Comparison of ENCODE assay signal across 16 cellular contexts in the genomic region with DNA sequence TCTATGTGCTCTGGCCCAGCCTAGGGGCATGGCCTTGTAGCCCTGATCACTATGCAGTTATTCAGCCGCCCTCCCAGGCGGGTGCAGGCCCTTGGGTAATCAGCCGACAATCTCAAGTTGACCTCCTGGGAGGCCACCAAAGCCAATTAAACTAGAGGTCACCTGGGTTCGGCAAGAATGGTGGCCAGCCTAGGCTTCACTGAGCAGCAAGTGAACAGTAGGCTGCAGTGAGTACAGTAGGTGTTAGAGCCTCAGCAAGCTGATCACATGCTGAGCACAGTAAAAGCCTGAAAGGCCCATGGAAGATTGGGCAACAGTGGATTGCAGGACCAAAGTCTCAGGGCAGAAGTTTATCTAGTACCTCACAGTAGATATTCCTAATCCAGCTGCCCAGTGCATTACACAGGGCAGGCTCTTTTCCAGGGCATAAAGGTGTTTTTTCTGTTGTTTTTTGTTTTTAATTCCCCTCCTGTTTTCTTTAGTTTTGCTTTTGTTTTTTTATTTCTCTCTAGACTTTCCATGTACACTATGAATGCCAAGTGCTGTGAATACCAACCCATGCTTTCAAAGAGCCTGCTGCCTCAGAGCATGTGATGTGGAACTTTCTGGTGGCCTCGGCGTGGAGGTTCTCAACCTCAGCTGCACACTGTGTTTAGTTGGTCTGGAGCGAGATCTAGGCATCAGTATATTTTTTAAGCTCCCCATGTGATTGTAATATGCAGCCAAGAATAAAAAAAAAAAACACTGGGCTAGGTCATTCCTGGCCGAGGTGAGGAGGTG. TPM values are rescaled to one million over a fixed set of nuclear protein-coding genes. Genes with fewer than 3 reads are reported as not detected.
DNase-seq lines count a peak whose midpoint lies in the region; ATAC-seq, FAIRE-seq and TF ChIP-seq lines count a peak whose summit lies in the region.
"Had no signal": no experiment of that assay in that cellular context is flagged by ENCODE, and none has a peak within 500 bp of the region (broad histone marks: within the 10 kb centered on the region; RNA-seq: fewer than 3 reads in every experiment).

No MANE protein-coding gene starts in this region.

- POLR2A ChIA-PET in HEK293 (lab: Yijun Ruan, JAX) = no interaction called here

- no peaks in the 10 kb centered on the region for H3K9me3 Mint-ChIP-seq in activated CD8-positive, alpha-beta memory T cell treated with anti-CD3 and anti-CD28 coated beads, Interleukin-2, amount 10 ng/mL, durations not matched to agents 7 days and 5 days (ENCODE audit: low read depth)
- H3K9me3 Mint-ChIP-seq: activated B cell treated with CpG ODN at 0.5 μM for 24 hours; stimulated activated naive CD8-positive, alpha-beta T cell treated with anti-CD3 and anti-CD28 coated beads, Interleukin-15, amount 100 ng/mL, for 72 hours had no signal

- peak; percentile 25 for DNase-seq in SK-N-DZ (ENCODE audit: low spot score)
- peak; percentile 27 for DNase-seq in fibroblast of villous mesenchyme (ENCODE audit: low read depth)
- no peak for DNase-seq in mucosa of descending colon
- DNase-seq in T-helper 9 cell = no peak
- no peak for DNase-seq in activated CD8-positive, alpha-beta memory T cell treated with anti-CD3 and anti-CD28 coated beads, Interleukin-2, amount 10 ng/mL, durations not matched to agents 7 days and 5 days
- DNase-seq in GM12891 (ENCODE audit: insufficient read length, low spot score) = no peak
- DNase-seq: activated B cell treated with CpG ODN at 0.5 μM for 24 hours; activated naive CD4-positive, alpha-beta T cell; AML-193; dermis blood vessel endothelial cell; DMS53; midbrain; NCI-H345; stimulated activated naive CD8-positive, alpha-beta T cell treated with anti-CD3 and anti-CD28 coated beads, Interleukin-15, amount 100 ng/mL, for 72 hours had no signal

- peaks cover 3% of the 10 kb centered on the region for H3K27me3 Mint-ChIP-seq in activated CD8-positive, alpha-beta memory T cell treated with anti-CD3 and anti-CD28 coated beads, Interleukin-2, amount 10 ng/mL, durations not matched to agents 7 days and 5 days
- H3K27me3 Mint-ChIP-seq: stimulated activated naive CD8-positive, alpha-beta T cell treated with anti-CD3 and anti-CD28 coated beads, Interleukin-15, amount 100 ng/mL, for 72 hours had no signal

- ATAC-seq in mucosa of descending colon (peak; percentile 70), HG03354 (IDR thresholded peaks at IDR 0.05; ENCODE audit: poor library complexity, severe bottlenecking, unreplicated experiment) (no peak)
- no peak for ATAC-seq in activated CD8-positive, alpha-beta memory T cell treated with anti-CD3 and anti-CD28 coated beads, Interleukin-2, amount 10 ng/mL, durations not matched to agents 7 days and 5 days
- ATAC-seq: stimulated activated naive CD8-positive, alpha-beta T cell treated with anti-CD3 and anti-CD28 coated beads, Interleukin-15, amount 100 ng/mL, for 72 hours had no signal

- FAIRE-seq in GM12891 (lab: Jason Lieb, UNC) = no peak

- no peaks in the 10 kb centered on the region for H3K4me1 Mint-ChIP-seq in activated CD8-positive, alpha-beta memory T cell treated with anti-CD3 and anti-CD28 coated beads, Interleukin-2, amount 10 ng/mL, durations not matched to agents 7 days and 5 days
- H3K4me1 Mint-ChIP-seq: activated B cell treated with CpG ODN at 0.5 μM for 24 hours had no signal

- H3K4me1 ChIP-seq in HEK293 (ENCODE audit: control insufficient read depth, insufficient read depth, low read length) (peaks cover 23% of the 10 kb centered on the region), mucosa of descending colon (ENCODE audit: low read depth) (no peaks in the 10 kb centered on the region)

- H3K9me3 ChIP-seq in HEK293 (ENCODE audit: control insufficient read depth, insufficient read depth, low read depth, low read length) (no peaks in the 10 kb centered on the region), mucosa of descending colon (no peaks in the 10 kb centered on the region)

- TF ChIP-seq CTCF in HEK293 (tag by site-specific recombination; IDR thresholded peaks at IDR 0.05) (no peak), fibroblast of villous mesenchyme (IDR thresholded peaks at IDR 0.05; ENCODE audit: insufficient read depth, low read depth, low read length) (no peak), mucosa of descending colon (IDR thresholded peaks at IDR 0.05) (no peak)

- H3K36me3 Mint-ChIP-seq in activated CD8-positive, alpha-beta memory T cell treated with anti-CD3 and anti-CD28 coated beads, Interleukin-2, amount 10 ng/mL, durations not matched to agents 7 days and 5 days = no peaks in the 10 kb centered on the region

- no peak overlapping the region for H3K4me3 Mint-ChIP-seq in activated CD8-positive, alpha-beta memory T cell treated with anti-CD3 and anti-CD28 coated beads, Interleukin-2, amount 10 ng/mL, durations not matched to agents 7 days and 5 days
- H3K4me3 Mint-ChIP-seq: activated B cell treated with CpG ODN at 0.5 μM for 24 hours; stimulated activated naive CD8-positive, alpha-beta T cell treated with anti-CD3 and anti-CD28 coated beads, Interleukin-15, amount 100 ng/mL, for 72 hours had no signal

- H3K27ac ChIP-seq in HEK293 (ENCODE audit: extremely low read depth, low read depth, low read length) = peak overlapping the region; percentile 28; the same call in 1 of the 2 replicates

- H3K36me3 ChIP-seq in HEK293 (ENCODE audit: control insufficient read depth in 2 of 2, insufficient read depth in 1 of 2, low read length in 2 of 2) = no peaks in the 10 kb centered on the region
- no peaks in the 10 kb centered on the region for H3K36me3 ChIP-seq in mucosa of descending colon (ENCODE audit: low read depth)

- no peak for TF ChIP-seq POLR2A in GM12891 (IDR thresholded peaks at IDR 0.05; ENCODE audit: low read depth, low read length)

- no peak overlapping the region for H3K27ac Mint-ChIP-seq in activated CD8-positive, alpha-beta memory T cell treated with anti-CD3 and anti-CD28 coated beads, Interleukin-2, amount 10 ng/mL, durations not matched to agents 7 days and 5 days
- H3K27ac Mint-ChIP-seq: activated B cell treated with CpG ODN at 0.5 μM for 24 hours; stimulated activated naive CD8-positive, alpha-beta T cell treated with anti-CD3 and anti-CD28 coated beads, Interleukin-15, amount 100 ng/mL, for 72 hours had no signal

- H3K4me3 ChIP-seq in HEK293 (ENCODE audit: low read depth, low read length) (no peak overlapping the region), fibroblast of villous mesenchyme (ENCODE audit: low read depth, low read length) (no peak overlapping the region), mucosa of descending colon (no peak overlapping the region)

- CTCF ChIA-PET in HEK293 (lab: Yijun Ruan, JAX) = interaction anchor here (1.1 kb wide), 1 partner anchor 15 kb away, joined by 3 read pairs; no protein-coding TSS in a partner anchor
- CTCF ChIA-PET in activated CD8-positive, alpha-beta memory T cell treated with anti-CD3 and anti-CD28 coated beads, Interleukin-2, amount 10 ng/mL, durations not matched to agents 7 days and 5 days (lab: Charles Lee) = no interaction called here

- intact Hi-C loops in mucosa of descending colon (cut with DNase I, micrococcal nuclease) = no loop called here

TF ChIP-seq in HEK293, 187 proteins besides CTCF, POLR2A, EP300 and RAD21 (continues in another document):
- TF ChIP-seq OSR2 (tag by site-specific recombination; IDR thresholded peaks at IDR 0.05) = peak; percentile 54; the same call in 1 of the 2 replicates
- peak; percentile 55; the same call in 1 of the 2 replicates for TF ChIP-seq ZSCAN16 (tag by site-specific recombination; IDR thresholded peaks at IDR 0.05)
- TF ChIP-seq FEZF1 (tag by site-specific recombination; IDR thresholded peaks at IDR 0.05) = peak; percentile 48
- TF ChIP-seq ZNF2 (tag by site-specific recombination; IDR thresholded peaks at IDR 0.05) = no peak

TF ChIP-seq in GM12891, 5 proteins besides CTCF, POLR2A, EP300 and RAD21:
- TF ChIP-seq POU2F2 (IDR thresholded peaks at IDR 0.05; ENCODE audit: low read depth, low read length) (no peak), TAF1 (IDR thresholded peaks at IDR 0.05; ENCODE audit: low read depth, low read length) (no peak)

RNA-seq across cellular contexts. Expression of a gene that starts 55.9 kb away (rescaled TPM):
- 112 and 134 TPM in 2 replicates for polyA plus RNA-seq in SK-N-DZ (2014; cell fraction: cytosol; rRNA removed)
- polyA plus RNA-seq in SK-N-DZ (2014; cell fraction: nucleus; rRNA removed) = 179 and 241 TPM in 2 replicates
- 54.8 and 65.6 TPM in 2 replicates for total RNA-seq in fibroblast of villous mesenchyme
- total RNA-seq in mucosa of descending colon = 100 to 1,000 TPM in 1 of 3 donors, 10 to 100 TPM in 2; 49.3 to 166 (median 53.5) TPM
- total RNA-seq in activated CD8-positive, alpha-beta memory T cell treated with anti-CD3 and anti-CD28 coated beads, Interleukin-2, amount 10 ng/mL, durations not matched to agents 7 days and 5 days = 10 to 100 TPM; 55.5 to 56.7 TPM
- 19.6 TPM for polyA plus RNA-seq in GM12891 (2012; ENCODE audit: low read depth, missing spikeins)

Comparison
In these comparisons a context has a peak if more than half of its experiments do, and no peak if none do; other contexts are left out.
1. DNase-seq: peak in SK-N-DZ (single experiment) and fibroblast of villous mesenchyme (single experiment); none in mucosa of descending colon (0 of 3), T-helper 9 cell (single experiment), activated CD8-positive, alpha-beta memory T cell treated with anti-CD3 and anti-CD28 coated beads, Interleukin-2, amount 10 ng/mL, durations not matched to agents 7 days and 5 days (single experiment) and GM12891 (single experiment).